In the genomic region with DNA sequence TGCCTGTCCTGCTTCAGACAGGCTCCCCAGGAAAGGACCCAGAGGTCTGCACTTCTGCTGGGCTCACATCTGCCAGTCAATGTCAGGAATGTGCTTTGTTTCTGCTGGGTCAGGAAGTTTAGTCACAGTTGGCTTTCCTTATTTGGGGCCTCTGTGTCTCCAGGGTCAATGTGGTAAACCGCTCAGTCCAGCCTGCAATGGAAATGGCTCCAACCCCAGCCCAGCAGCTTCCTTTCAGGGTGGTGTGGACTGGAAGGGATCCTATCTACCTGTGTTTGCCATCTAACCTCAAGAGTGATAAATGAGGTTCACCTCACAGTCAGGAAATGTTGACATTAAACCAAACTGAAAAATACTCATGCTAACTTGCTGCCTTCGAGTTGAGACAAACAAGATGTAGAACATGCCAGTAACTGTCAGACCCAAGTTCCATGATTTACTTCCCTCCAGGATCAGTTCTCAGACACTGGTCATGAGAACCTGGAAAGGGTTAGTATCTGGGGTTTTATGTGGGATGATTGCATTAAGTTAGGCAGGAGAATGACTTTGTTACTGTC, we compare ENCODE assay signal across 8 cellular contexts. TPM values are rescaled to one million over a fixed set of nuclear protein-coding genes. Genes with fewer than 3 reads are reported as not detected.
DNase-seq lines count a peak whose midpoint lies in the region; FAIRE-seq and TF ChIP-seq lines count a peak whose summit lies in the region.

No MANE protein-coding gene starts in this region.

- H3K9me3 Mint-ChIP-seq in activated naive CD8-positive, alpha-beta T cell treated with anti-CD3 and anti-CD28 coated beads for 36 hours = no peaks in the 10 kb centered on the region

- no peaks in the 10 kb centered on the region for H3K27me3 Mint-ChIP-seq in activated naive CD8-positive, alpha-beta T cell treated with anti-CD3 and anti-CD28 coated beads for 36 hours

- DNase-seq in HTR-8/SVneo (ENCODE audit: insufficient read length, low spot score) (no peak), kidney glomerular epithelial cell (lab: John Stamatoyannopoulos, UW) (peak; percentile 70), NCI-H2171 treated with DMSO at 0.1 percent for 48 hours (lab: John Stamatoyannopoulos, UW) (no peak), hypothalamus (lab: John Stamatoyannopoulos, UW) (no peak), NCI-H748 treated with DMSO at 0.1 percent for 48 hours (lab: John Stamatoyannopoulos, UW) (no peak), activated gamma-delta T cell (lab: John Stamatoyannopoulos, UW) (no peak)
- DNase-seq in activated naive CD8-positive, alpha-beta T cell treated with anti-CD3 and anti-CD28 coated beads for 36 hours = no peak

- H3K27ac Mint-ChIP-seq in activated naive CD8-positive, alpha-beta T cell treated with anti-CD3 and anti-CD28 coated beads for 36 hours = peak overlapping the region; percentile 64

- peak overlapping the region; percentile 12; the same call in 1 of the 2 replicates for H3K27ac ChIP-seq in 22Rv1

- peaks cover 34% of the 10 kb centered on the region for H3K36me3 Mint-ChIP-seq in activated naive CD8-positive, alpha-beta T cell treated with anti-CD3 and anti-CD28 coated beads for 36 hours

- H3K4me1 Mint-ChIP-seq in activated naive CD8-positive, alpha-beta T cell treated with anti-CD3 and anti-CD28 coated beads for 36 hours = peaks cover 28% of the 10 kb centered on the region

- no peak for TF ChIP-seq CTCF in 22Rv1 (IDR thresholded peaks at IDR 0.05)

- peak; percentile 52 for FAIRE-seq in HTR-8/SVneo (lab: Jason Lieb, UNC)

- no peak overlapping the region for H3K4me3 Mint-ChIP-seq in activated naive CD8-positive, alpha-beta T cell treated with anti-CD3 and anti-CD28 coated beads for 36 hours

RNA-seq across cellular contexts. Expression of gene ENO1, which starts 20.3 kb away (rescaled TPM):
- 1,000 to 10,000 TPM; 3,744 to 3,761 TPM for total RNA-seq in activated naive CD8-positive, alpha-beta T cell treated with anti-CD3 and anti-CD28 coated beads for 36 hours

RNA-seq across cellular contexts. Expression of gene RERE, which starts 40.8 kb away (rescaled TPM):
- total RNA-seq in activated naive CD8-positive, alpha-beta T cell treated with anti-CD3 and anti-CD28 coated beads for 36 hours = 10 to 100 TPM; 36.8 to 39.6 TPM
